ENCODE assay signal across 1 cellular context in the genomic region with DNA sequence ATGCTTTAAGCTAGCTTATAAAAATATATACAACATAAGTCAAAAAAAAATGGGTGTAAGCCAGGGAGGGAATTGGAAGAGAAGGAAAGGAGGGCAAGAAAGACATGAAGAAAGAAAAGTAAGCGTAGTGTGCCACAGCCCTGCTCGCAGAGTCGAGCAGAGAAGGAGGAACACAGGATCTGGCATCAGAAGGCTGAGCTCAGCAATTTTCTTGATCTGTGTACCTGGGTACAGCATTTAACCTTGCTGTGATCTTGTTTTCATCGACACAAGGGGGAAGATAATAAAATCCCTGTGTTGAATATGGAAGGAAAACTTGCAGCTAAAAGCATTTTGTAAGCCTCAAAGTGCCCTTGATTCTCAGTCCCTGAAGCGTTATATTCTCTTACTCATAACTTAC.
TF ChIP-seq lines count a peak whose summit lies in the region.

No MANE protein-coding gene starts in this region.

TF ChIP-seq in GM23338, 12 proteins besides CTCF, POLR2A, EP300 and RAD21 (continued from another document):
- TF ChIP-seq ETS1 (IDR thresholded peaks at IDR 0.05) = no peak
- no peak for TF ChIP-seq ZNF114 (CRISPR knock-in tag; IDR thresholded peaks at IDR 0.05)
